Comparison of ENCODE assay signal across 8 cellular contexts in genomic region chr18:23918395-23919032, GRCh38.
A peak's percentile ranks its signal among the peaks of the same experiment; 100 is the strongest.
DNase-seq lines count a peak whose midpoint lies in the region; ATAC-seq and TF ChIP-seq lines count a peak whose summit lies in the region.

No MANE protein-coding gene starts in this region.

- H3K27me3 Mint-ChIP-seq in endothelial cell (ENCODE audit: unreplicated experiment): no peaks in the 10 kb centered on the region

- no peak overlapping the region for H3K27ac Mint-ChIP-seq in endothelial cell (ENCODE audit: unreplicated experiment)

- TF ChIP-seq CTCF in endothelial cell (IDR thresholded peaks at IDR 0.05; ENCODE audit: unreplicated experiment): peak; percentile 76
- TF ChIP-seq CTCF in mucosa of descending colon (IDR thresholded peaks at IDR 0.05): peak; percentile 77

- H3K9me3 Mint-ChIP-seq in endothelial cell (ENCODE audit: unreplicated experiment): no peaks in the 10 kb centered on the region

- H3K4me1 ChIP-seq in mucosa of descending colon (ENCODE audit: low read depth): no peaks in the 10 kb centered on the region

- H3K4me3 Mint-ChIP-seq in endothelial cell (ENCODE audit: unreplicated experiment): no peak overlapping the region

- H3K4me1 Mint-ChIP-seq in endothelial cell (ENCODE audit: unreplicated experiment): peaks cover 4% of the 10 kb centered on the region

- DNase-seq in DMS79 treated with DMSO at 0.1 percent for 48 hours (lab: John Stamatoyannopoulos, UW): peak; percentile 48
- peak; percentile 15 for DNase-seq in NCI-H82 treated with DMSO at 0.1 percent for 48 hours (lab: John Stamatoyannopoulos, UW; ENCODE audit: unreplicated experiment)
- DNase-seq in activated CD8-positive, alpha-beta memory T cell treated with anti-CD3 and anti-CD28 coated beads for 4 hours (ENCODE audit: low read depth in 2 of 2): peak; percentile 67 to 72
- DNase-seq in endothelial cell (ENCODE audit: low spot score): peak; percentile 85
- DNase-seq in mucosa of descending colon: peak; percentile 64 to 95 (median 80)
- DNase-seq in stimulated activated CD8-positive, alpha-beta memory T cell treated with anti-CD3 and anti-CD28 coated beads, Interleukin-7, amount 100 ng/mL, for 1 hour (ENCODE audit: low read depth in 2 of 2): peak; percentile 65 to 72

- H3K36me3 ChIP-seq in mucosa of descending colon (ENCODE audit: low read depth): no peaks in the 10 kb centered on the region

- no peak overlapping the region for H3K4me3 ChIP-seq in mucosa of descending colon

- no peaks in the 10 kb centered on the region for H3K36me3 Mint-ChIP-seq in endothelial cell (ENCODE audit: low read depth, unreplicated experiment)

- ATAC-seq in HG03159 (IDR thresholded peaks at IDR 0.05; ENCODE audit: unreplicated experiment): peak; percentile 62
- peak; percentile 86 for ATAC-seq in mucosa of descending colon
- ATAC-seq in GM21723 (IDR thresholded peaks at IDR 0.05; ENCODE audit: unreplicated experiment): no peak

- intact Hi-C loops in mucosa of descending colon (cut with DNase I, micrococcal nuclease): no loop called here

- H3K9me3 ChIP-seq in mucosa of descending colon: no peaks in the 10 kb centered on the region

Comparison
In these comparisons a context has a peak if more than half of its experiments do, and no peak if none do; other contexts are left out.
1. DNase-seq: peak in every context shown above with its lines; median percentile 85 in endothelial cell; 80 in mucosa of descending colon; 70 in activated CD8-positive, alpha-beta memory T cell treated with anti-CD3 and anti-CD28 coated beads for 4 hours; 68 in stimulated activated CD8-positive, alpha-beta memory T cell treated with anti-CD3 and anti-CD28 coated beads, Interleukin-7, amount 100 ng/mL, for 1 hour; 48 in DMS79 treated with DMSO at 0.1 percent for 48 hours; 15 in NCI-H82 treated with DMSO at 0.1 percent for 48 hours.